ENCODE assay signal across 8 cellular contexts in the genomic region with DNA sequence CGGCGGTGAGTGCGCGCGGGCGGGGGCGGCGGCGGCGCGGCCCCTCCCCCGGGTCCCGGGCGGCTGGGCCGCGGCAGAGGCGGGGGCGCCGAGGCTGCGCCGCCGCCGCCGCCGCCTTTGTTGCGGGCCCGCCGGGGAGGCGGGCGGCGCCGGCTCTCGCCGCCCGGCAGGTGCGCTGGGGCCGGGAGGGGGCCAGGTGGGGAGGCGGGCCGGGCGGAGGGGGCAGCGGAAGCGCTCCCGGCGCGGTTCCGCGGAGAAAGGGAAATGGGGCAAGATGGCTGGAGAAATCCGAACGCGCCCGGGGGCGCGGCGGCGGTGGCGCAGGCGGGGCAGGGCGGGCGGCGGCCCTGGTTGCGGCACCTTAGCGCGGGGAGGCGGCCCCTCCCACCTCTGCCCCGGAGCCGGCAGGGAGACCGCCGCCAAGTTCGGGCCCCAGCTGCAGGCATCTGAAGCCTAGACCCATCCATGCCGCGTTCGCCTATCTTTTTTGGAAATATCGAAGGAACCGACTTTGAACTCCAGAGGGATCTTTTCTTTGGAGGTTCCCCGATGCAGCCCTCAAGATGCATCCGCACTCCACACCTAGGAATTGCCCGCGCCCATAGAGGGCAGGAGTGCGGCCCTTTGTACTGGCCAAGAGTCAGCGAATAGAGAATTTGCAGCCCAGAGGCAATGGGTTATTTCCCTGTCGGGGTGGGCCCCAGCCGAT. TPM values are rescaled to one million over a fixed set of nuclear protein-coding genes. Genes with fewer than 3 reads are reported as not detected.
DNase-seq lines count a peak whose midpoint lies in the region; ATAC-seq lines count a peak whose summit lies in the region.

No MANE protein-coding gene starts in this region.

- intact Hi-C loops in naive thymus-derived CD4-positive, alpha-beta T cell (cut with micrococcal nuclease), result loop anchor here (1.0 to 10.0 kb wide), 6 partner anchors 37 to 1339 kb away; partner anchors contain the start of genes POU2F1 (in 2 of the 2), TADA1 (in 2 of the 2), DCAF6 (in 1 of the 2) and MGST3 (in 1 of the 2)

- no peaks in the 10 kb centered on the region for H3K9me3 ChIP-seq in naive thymus-derived CD4-positive, alpha-beta T cell (ENCODE audit: control insufficient read depth in 2 of 3, low read length in 3 of 3)

- H3K4me3 Mint-ChIP-seq in naive thymus-derived CD4-positive, alpha-beta T cell, result peak overlapping the region; percentile 83 to 95 (median 88)

- peak overlapping the region; percentile 60 for H3K4me3 ChIP-seq in naive thymus-derived CD4-positive, alpha-beta T cell (ENCODE audit: low read length)

- ATAC-seq in GM18909 (IDR thresholded peaks at IDR 0.05; ENCODE audit: poor library complexity, unreplicated experiment) (peak; percentile 36), HG03139 (IDR thresholded peaks at IDR 0.05; ENCODE audit: unreplicated experiment) (peak; percentile 34), esophagus mucosa (peak; percentile 34)
- ATAC-seq in naive thymus-derived CD4-positive, alpha-beta T cell, result peak; percentile 63

- DNase-seq in AML-193 (lab: John Stamatoyannopoulos, UW) (peak; percentile 10 to 14), NCI-H774 (lab: John Stamatoyannopoulos, UW) (peak; percentile 68), activated T-cell treated with anti-CD3 and anti-CD28 coated beads for 4 hours (peak; percentile 38)
- DNase-seq in naive thymus-derived CD4-positive, alpha-beta T cell, result peak in 8 of 9 donors; percentile 29 to 57 (median 40)
- DNase-seq in stimulated activated naive CD4-positive, alpha-beta T cell (lab: John Stamatoyannopoulos, UW), result peak in 5 of 6 experiments; percentile 40 to 50 (median 47)

- peaks cover 25 to 62% (median 56%) of the 10 kb centered on the region in 7 donors for H3K4me1 Mint-ChIP-seq in naive thymus-derived CD4-positive, alpha-beta T cell

- peaks cover 0 to 40% (median 7%) of the 10 kb centered on the region in 3 experiments for H3K36me3 ChIP-seq in naive thymus-derived CD4-positive, alpha-beta T cell (ENCODE audit: control insufficient read depth in 2 of 3, insufficient read depth in 3 of 3, low read length in 3 of 3)

- H3K27me3 ChIP-seq in naive thymus-derived CD4-positive, alpha-beta T cell (ENCODE audit: control insufficient read depth in 2 of 2, insufficient read depth in 2 of 2, low read length in 2 of 2), result no peaks in the 10 kb centered on the region

- POLR2A ChIA-PET in naive thymus-derived CD4-positive, alpha-beta T cell (lab: Charles Lee), result interaction anchor here (0.6 to 2.5 kb wide), 11 partner anchors 9 to 1384 kb away, joined by 3 to 18 read pairs (median 6); partner anchors contain the start of genes DCAF6, POU2F1, TADA1 and TMCO1

- H3K27ac ChIP-seq in naive thymus-derived CD4-positive, alpha-beta T cell (ENCODE audit: low read depth, low read length), result peak overlapping the region; percentile 90

- H3K36me3 Mint-ChIP-seq in naive thymus-derived CD4-positive, alpha-beta T cell, result peaks cover 11 to 27% (median 20%) of the 10 kb centered on the region in 5 donors

- H3K27ac Mint-ChIP-seq in naive thymus-derived CD4-positive, alpha-beta T cell, result peak overlapping the region; percentile 78 to 91 (median 86)

- peaks cover 13 to 21% of the 10 kb centered on the region in 2 donors for H3K4me1 ChIP-seq in naive thymus-derived CD4-positive, alpha-beta T cell (ENCODE audit: control insufficient read depth in 2 of 2, insufficient read depth in 2 of 2, low read length in 2 of 2)

- CTCF ChIA-PET in naive thymus-derived CD4-positive, alpha-beta T cell (lab: Charles Lee), result no interaction called here

- no peaks in the 10 kb centered on the region for H3K9me3 Mint-ChIP-seq in naive thymus-derived CD4-positive, alpha-beta T cell

- H3K27me3 Mint-ChIP-seq in naive thymus-derived CD4-positive, alpha-beta T cell, result no peaks in the 10 kb centered on the region

RNA-seq across cellular contexts. Expression of gene POGK, which starts 0.5 kb away (rescaled TPM):
- total RNA-seq in esophagus mucosa, result 21.0 TPM
- 10 to 100 TPM; 24.7 to 38.7 (median 36.9) TPM for total RNA-seq in naive thymus-derived CD4-positive, alpha-beta T cell
- polyA plus RNA-seq in naive thymus-derived CD4-positive, alpha-beta T cell, result 10 to 100 TPM; 14.4 to 19.6 TPM

RNA-seq across cellular contexts. Expression of gene TADA1, which starts 36.3 kb away (rescaled TPM):
- 7.1 TPM for total RNA-seq in esophagus mucosa
- total RNA-seq in naive thymus-derived CD4-positive, alpha-beta T cell, result 10 to 100 TPM in 4 of 5 experiments, 1 to 10 TPM in 1; 9.4 to 16.2 (median 15.6) TPM
- 10 to 100 TPM; 17.9 to 23.1 TPM for polyA plus RNA-seq in naive thymus-derived CD4-positive, alpha-beta T cell

Comparison
In these comparisons a context has a peak if more than half of its experiments do, and no peak if none do; other contexts are left out.
1. Peak in every context shown above with its lines: DNase-seq, ATAC-seq, H3K4me3 ChIP-seq and H3K27ac ChIP-seq.
2. DNase-seq: peak in every context shown above with its lines; median percentile 68 in NCI-H774; 47 in stimulated activated naive CD4-positive, alpha-beta T cell; 40 in naive thymus-derived CD4-positive, alpha-beta T cell; 38 in activated T-cell treated with anti-CD3 and anti-CD28 coated beads for 4 hours; 12 in AML-193.